Comparison of ENCODE assay signal across 9 cellular contexts in the genomic region with DNA sequence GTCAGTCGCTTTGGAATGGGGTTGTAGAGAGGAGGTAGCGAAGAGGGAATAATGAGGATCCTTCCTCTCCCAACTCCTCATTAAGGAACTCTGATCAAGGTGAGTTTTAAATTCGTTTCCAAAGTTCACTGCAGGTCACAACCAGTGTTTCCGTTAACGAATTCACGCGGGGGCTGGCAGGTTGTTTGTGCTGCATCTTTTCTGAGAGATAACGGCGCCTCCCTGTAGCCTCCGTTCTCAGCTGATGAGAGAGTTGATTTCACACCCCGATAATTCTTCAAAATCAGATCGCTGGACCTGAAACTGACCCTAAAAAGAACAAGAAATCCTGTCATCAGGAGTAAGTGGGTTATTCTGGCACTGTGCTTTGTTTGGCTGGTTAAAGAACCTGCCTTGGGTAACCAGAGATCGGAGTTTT. TPM values are rescaled to one million over a fixed set of nuclear protein-coding genes. Genes with fewer than 3 reads are reported as not detected.
DNase-seq lines count a peak whose midpoint lies in the region; ATAC-seq and TF ChIP-seq lines count a peak whose summit lies in the region.
"Had no signal": no experiment of that assay in that cellular context is flagged by ENCODE, and none has a peak within 500 bp of the region (broad histone marks: within the 10 kb centered on the region; RNA-seq: fewer than 3 reads in every experiment).

No MANE protein-coding gene starts in this region.

- H3K27me3 Mint-ChIP-seq in naive B cell, result peaks cover 34 to 68% (median 61%) of the 10 kb centered on the region in 3 donors

- no peaks in the 10 kb centered on the region for H3K9me2 ChIP-seq in Karpas-422 (replicated peaks; ENCODE audit: insufficient read depth, low read length)

- H3K27ac ChIP-seq in Karpas-422 (ENCODE audit: low read length), result no peak overlapping the region
- no peak overlapping the region for H3K27ac ChIP-seq in transverse colon
- H3K27ac ChIP-seq: foreskin keratinocyte had no signal

- H4K20me1 ChIP-seq in Karpas-422 (ENCODE audit: insufficient read depth, low read depth, low read length), result no peaks in the 10 kb centered on the region

- peak overlapping the region in 4 of 6 donors; percentile 12 to 94 (median 58) for H3K27ac Mint-ChIP-seq in naive B cell

- H3K36me3 ChIP-seq in Karpas-422 (ENCODE audit: insufficient read depth, low read length) (no peaks in the 10 kb centered on the region), adipocyte (ENCODE audit: control insufficient read depth, insufficient read depth, low read length, severe bottlenecking) (no peaks in the 10 kb centered on the region), transverse colon (no peaks in the 10 kb centered on the region)

- no peak for TF ChIP-seq POLR2A in GM18505 (IDR thresholded peaks at IDR 0.05; ENCODE audit: borderline replicate concordance, extremely low read depth, insufficient read depth, insufficient read length)
- TF ChIP-seq POLR2A in transverse colon (IDR thresholded peaks at IDR 0.05), result no peak

- H3K27me3 ChIP-seq in Karpas-422 (ENCODE audit: low read length) (0 out of 2 replicates have a peak, but pooled peaks cover 3% of the 10 kb centered on the region), adipocyte (replicated peaks; ENCODE audit: control insufficient read depth, insufficient read depth, low read length) (peaks cover 16% of the 10 kb centered on the region), transverse colon (peaks cover 80% of the 10 kb centered on the region)
- H3K27me3 ChIP-seq: foreskin keratinocyte had no signal

- in situ Hi-C loops in transverse colon (cut with MboI; ENCODE audit: low pct_ligation_motif_present in 1 of 4, low pct_unique_long_range_greater_than_20kb in 1 of 4, low sequenced_read_pairs in 3 of 4), result loop anchor here (10.0 to 25.0 kb wide), 4 partner anchors 243 to 805 kb away; partner anchors contain the start of gene ABT1 (in 2 of the 4)

- H3K4me1 ChIP-seq in Karpas-422 (ENCODE audit: low read length), result peaks cover 55% of the 10 kb centered on the region
- peaks cover 16% of the 10 kb centered on the region for H3K4me1 ChIP-seq in adipocyte (ENCODE audit: control insufficient read depth, insufficient read depth, low read length)
- H3K4me1 ChIP-seq in transverse colon, result peaks cover 0 to 16% (median 6%) of the 10 kb centered on the region in 4 donors

- TF ChIP-seq CTCF in transverse colon (IDR thresholded peaks at IDR 0.05), result no peak

- peaks cover 0 to 36% (median 23%) of the 10 kb centered on the region in 7 donors for H3K9me3 Mint-ChIP-seq in naive B cell

- H3K9me3 ChIP-seq in Karpas-422 (ENCODE audit: low read length) (no peaks in the 10 kb centered on the region), adipocyte (ENCODE audit: control insufficient read depth, low read length) (no peaks in the 10 kb centered on the region), transverse colon (no peaks in the 10 kb centered on the region)

- TF ChIP-seq EP300 in transverse colon (IDR thresholded peaks at IDR 0.05; ENCODE audit: low read depth), result no peak

- peak overlapping the region; percentile 74 for H2AFZ ChIP-seq in Karpas-422 (ENCODE audit: low read length)

- ATAC-seq in naive B cell (ENCODE audit: low read depth in 2 of 2), result no peak
- no peak for ATAC-seq in GM18505 (IDR thresholded peaks at IDR 0.05; ENCODE audit: unreplicated experiment)

- H3K36me3 Mint-ChIP-seq in naive B cell, result peaks cover 0 to 3% of the 10 kb centered on the region in 2 donors

- H3K9ac ChIP-seq in Karpas-422 (ENCODE audit: low read length) (peak overlapping the region; percentile 60), adipocyte (ENCODE audit: low read length) (no peak overlapping the region)

- intact Hi-C loops in transverse colon (cut with DNase I; ENCODE audit: low total_unique reads), result no loop called here

- DNase-seq in DMS 273 (lab: John Stamatoyannopoulos, UW; ENCODE audit: unreplicated experiment), result peak; percentile 64
- peak; percentile 56 for DNase-seq in Karpas-422
- DNase-seq in adipocyte (ENCODE audit: low read depth), result peak; percentile 19
- no peak for DNase-seq in naive B cell
- no peak for DNase-seq in SHP77 (lab: John Stamatoyannopoulos, UW)
- no peak for DNase-seq in anterior cingulate cortex (lab: John Stamatoyannopoulos, UW)
- DNase-seq in transverse colon, result no peak

- H3K79me2 ChIP-seq in Karpas-422 (ENCODE audit: low read length), result no peaks in the 10 kb centered on the region

- peaks cover 32 to 50% (median 40%) of the 10 kb centered on the region in 3 donors for H3K4me1 Mint-ChIP-seq in naive B cell

- H3K4me2 ChIP-seq in Karpas-422 (ENCODE audit: low read depth, low read length, poor library complexity, severe bottlenecking), result peak overlapping the region; percentile 97

- peak overlapping the region in 7 of 8 donors; percentile 25 to 79 (median 68) for H3K4me3 Mint-ChIP-seq in naive B cell

- 0 to 6% methylated on average over 1 to 13 of the region's 13 CpGs for WGBS in transverse colon (ENCODE audit: low coverage in 1 of 2), 2 donors

- H3K4me3 ChIP-seq in Karpas-422 (ENCODE audit: low read length) (peak overlapping the region; percentile 83), adipocyte (ENCODE audit: low read length) (peak overlapping the region; percentile 72), transverse colon (peak overlapping the region in 2 of 4 donors; percentile 3 to 17)

RNA-seq across cellular contexts. Expression of gene BTN3A2, which starts 33.2 kb away (rescaled TPM):
- total RNA-seq in Karpas-422 (2014; rRNA removed; shearing (Covaris generic); ENCODE audit: low replicate concordance), result 40.4 and 41.2 TPM in 2 replicates
- 100 to 1,000 TPM in 1 of 6 donors, 10 to 100 TPM in 5; 26.7 to 112 (median 51.7) TPM for polyA plus RNA-seq in naive B cell (ENCODE audit: low read depth in 6 of 6)
- total RNA-seq in transverse colon, result 10 to 100 TPM in 2 of 4 donors, 1 to 10 TPM in 2; 4.5 to 39.1 (median 18.7) TPM

RNA-seq across cellular contexts. Expression of gene BTN2A2, which starts 51.1 kb away (rescaled TPM):
- 16.8 and 18.4 TPM in 2 replicates for total RNA-seq in Karpas-422 (2014; rRNA removed; shearing (Covaris generic); ENCODE audit: low replicate concordance)
- 10 to 100 TPM; 37.9 to 63.8 (median 45.1) TPM for polyA plus RNA-seq in naive B cell (ENCODE audit: low read depth in 6 of 6)
- total RNA-seq in transverse colon, result 10 to 100 TPM in 2 of 4 donors, 1 to 10 TPM in 2; 6.0 to 14.6 (median 11.5) TPM

Comparison
In these comparisons a context has a peak if more than half of its experiments do, and no peak if none do; other contexts are left out.
1. DNase-seq: peak in DMS 273 (single experiment), Karpas-422 (single experiment) and adipocyte (single experiment); none in naive B cell (single experiment), SHP77 (0 of 2), anterior cingulate cortex (0 of 58) and transverse colon (single experiment).